18 cellular contexts compared by ENCODE assay signal in the genomic region with DNA sequence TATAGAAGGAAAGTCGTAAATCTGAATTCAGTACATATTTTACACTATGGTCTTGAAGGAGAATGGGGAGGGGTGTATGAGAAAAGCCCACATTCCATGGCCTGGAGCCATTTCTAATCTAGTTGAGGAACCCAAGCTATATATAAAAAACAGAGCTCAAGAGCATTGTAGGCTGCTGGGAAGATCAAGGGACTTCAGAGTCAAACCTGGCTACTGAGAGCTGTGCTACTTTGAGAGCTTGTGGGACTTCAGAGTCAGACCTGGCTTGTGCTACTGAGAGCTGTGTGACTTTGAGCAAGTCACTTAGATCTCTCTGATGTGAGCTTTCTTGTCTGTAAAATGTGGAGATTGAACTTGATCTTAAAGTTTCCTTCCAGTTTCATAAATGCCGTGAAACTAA. TPM values are rescaled to one million over a fixed set of nuclear protein-coding genes. Genes with fewer than 3 reads are reported as not detected.
A peak's percentile ranks its signal among the peaks of the same experiment; 100 is the strongest.
DNase-seq lines count a peak whose midpoint lies in the region; ATAC-seq and TF ChIP-seq lines count a peak whose summit lies in the region.
"Had no signal": no experiment of that assay in that cellular context is flagged by ENCODE, and none has a peak within 500 bp of the region (broad histone marks: within the 10 kb centered on the region; RNA-seq: fewer than 3 reads in every experiment).

No MANE protein-coding gene starts in this region.

- H3K27ac Mint-ChIP-seq in activated CD4-positive, alpha-beta memory T cell treated with anti-CD3 and anti-CD28 coated beads for 36 hours, result no peak overlapping the region
- no peak overlapping the region for H3K27ac Mint-ChIP-seq in activated CD4-positive, alpha-beta memory T cell treated with anti-CD3 and anti-CD28 coated beads, Interleukin-2, amount 10 ng/mL, durations not matched to agents 7 days and 5 days
- H3K27ac Mint-ChIP-seq in mesothelial cell of epicardium (peak overlapping the region; percentile 80), natural killer cell (no peak overlapping the region)
- H3K27ac Mint-ChIP-seq: GM23338, H9 had no signal

- H3K4me3 Mint-ChIP-seq in activated CD4-positive, alpha-beta memory T cell treated with anti-CD3 and anti-CD28 coated beads for 36 hours, result no peak overlapping the region
- H3K4me3 Mint-ChIP-seq in activated CD4-positive, alpha-beta memory T cell treated with anti-CD3 and anti-CD28 coated beads, Interleukin-2, amount 10 ng/mL, durations not matched to agents 7 days and 5 days, result no peak overlapping the region
- no peak overlapping the region for H3K4me3 Mint-ChIP-seq in mesothelial cell of epicardium
- H3K4me3 Mint-ChIP-seq in natural killer cell, result no peak overlapping the region
- H3K4me3 Mint-ChIP-seq: CD4-positive, alpha-beta memory T cell; GM23338; H9 had no signal

- H3K4me3 ChIP-seq in SK-N-MC, result peak overlapping the region; percentile 46; the same call in 1 of the 2 replicates
- H3K4me3 ChIP-seq: GM12878, GM23338 had no signal

- TF ChIP-seq CTCF in mesothelial cell of epicardium (IDR thresholded peaks at IDR 0.05; ENCODE audit: unreplicated experiment), result no peak
- no peak for TF ChIP-seq CTCF in natural killer cell (IDR thresholded peaks at IDR 0.05)

- peak overlapping the region; percentile 39 for H3K27ac ChIP-seq in SK-N-MC

- H3K36me3 Mint-ChIP-seq in activated CD4-positive, alpha-beta memory T cell treated with anti-CD3 and anti-CD28 coated beads for 36 hours, result no peaks in the 10 kb centered on the region
- H3K36me3 Mint-ChIP-seq in activated CD4-positive, alpha-beta memory T cell treated with anti-CD3 and anti-CD28 coated beads, Interleukin-2, amount 10 ng/mL, durations not matched to agents 7 days and 5 days (ENCODE audit: low read depth), result no peaks in the 10 kb centered on the region
- no peaks in the 10 kb centered on the region for H3K36me3 Mint-ChIP-seq in mesothelial cell of epicardium
- no peaks in the 10 kb centered on the region for H3K36me3 Mint-ChIP-seq in natural killer cell
- H3K36me3 Mint-ChIP-seq: CD4-positive, alpha-beta memory T cell had no signal

- no peaks in the 10 kb centered on the region for H3K27me3 Mint-ChIP-seq in activated CD4-positive, alpha-beta memory T cell treated with anti-CD3 and anti-CD28 coated beads for 36 hours
- H3K27me3 Mint-ChIP-seq in activated CD4-positive, alpha-beta memory T cell treated with anti-CD3 and anti-CD28 coated beads, Interleukin-2, amount 10 ng/mL, durations not matched to agents 7 days and 5 days, result no peaks in the 10 kb centered on the region
- H3K27me3 Mint-ChIP-seq in mesothelial cell of epicardium (ENCODE audit: low read depth), result no peaks in the 10 kb centered on the region
- no peaks in the 10 kb centered on the region for H3K27me3 Mint-ChIP-seq in natural killer cell (ENCODE audit: low read depth in 2 of 2)

- no peak overlapping the region for H3K9ac ChIP-seq in SK-N-MC (ENCODE audit: insufficient read length)

- intact Hi-C loops in activated CD4-positive, alpha-beta memory T cell treated with anti-CD3 and anti-CD28 coated beads for 36 hours (cut with micrococcal nuclease), result no loop called here
- intact Hi-C loops in natural killer cell (cut with micrococcal nuclease), result no loop called here

- H3K9me3 Mint-ChIP-seq in activated CD4-positive, alpha-beta memory T cell treated with anti-CD3 and anti-CD28 coated beads for 36 hours, result no peaks in the 10 kb centered on the region
- H3K9me3 Mint-ChIP-seq in activated CD4-positive, alpha-beta memory T cell treated with anti-CD3 and anti-CD28 coated beads, Interleukin-2, amount 10 ng/mL, durations not matched to agents 7 days and 5 days, result no peaks in the 10 kb centered on the region
- no peaks in the 10 kb centered on the region for H3K9me3 Mint-ChIP-seq in mesothelial cell of epicardium
- H3K9me3 Mint-ChIP-seq in natural killer cell, result no peaks in the 10 kb centered on the region
- H3K9me3 Mint-ChIP-seq: CD4-positive, alpha-beta memory T cell; GM23338; H9 had no signal

- POLR2A ChIA-PET in activated CD4-positive, alpha-beta memory T cell treated with anti-CD3 and anti-CD28 coated beads for 36 hours (lab: Charles Lee), result no interaction called here
- POLR2A ChIA-PET in activated CD4-positive, alpha-beta memory T cell treated with anti-CD3 and anti-CD28 coated beads, Interleukin-2, amount 10 ng/mL, durations not matched to agents 7 days and 5 days (lab: Charles Lee), result no interaction called here

- H3K4me1 Mint-ChIP-seq in activated CD4-positive, alpha-beta memory T cell treated with anti-CD3 and anti-CD28 coated beads for 36 hours (ENCODE audit: low read depth), result no peaks in the 10 kb centered on the region
- H3K4me1 Mint-ChIP-seq in activated CD4-positive, alpha-beta memory T cell treated with anti-CD3 and anti-CD28 coated beads, Interleukin-2, amount 10 ng/mL, durations not matched to agents 7 days and 5 days, result no peaks in the 10 kb centered on the region
- H3K4me1 Mint-ChIP-seq in mesothelial cell of epicardium (peaks cover 16% of the 10 kb centered on the region), natural killer cell (no peaks in the 10 kb centered on the region)
- H3K4me1 Mint-ChIP-seq: GM23338, H9 had no signal

- no peaks in the 10 kb centered on the region for H3K36me3 ChIP-seq in SK-N-MC (ENCODE audit: insufficient read depth, low read length)

- CTCF ChIA-PET in activated CD4-positive, alpha-beta memory T cell treated with anti-CD3 and anti-CD28 coated beads for 36 hours (lab: Charles Lee), result no interaction called here
- CTCF ChIA-PET in activated CD4-positive, alpha-beta memory T cell treated with anti-CD3 and anti-CD28 coated beads, Interleukin-2, amount 10 ng/mL, durations not matched to agents 7 days and 5 days (lab: Charles Lee), result interaction anchor here (1.1 kb wide), 1 partner anchor 187 kb away, joined by 3 read pairs; no protein-coding TSS in a partner anchor

- no peaks in the 10 kb centered on the region for H3K9me3 ChIP-seq in SK-N-MC (ENCODE audit: low read depth, low read length)

- DNase-seq in activated CD4-positive, alpha-beta memory T cell treated with anti-CD3 and anti-CD28 coated beads for 36 hours, result peak; percentile 9
- no peak for DNase-seq in activated CD4-positive, alpha-beta memory T cell treated with anti-CD3 and anti-CD28 coated beads, Interleukin-2, amount 10 ng/mL, durations not matched to agents 7 days and 5 days
- DNase-seq in SK-N-MC (ENCODE audit: low read depth, low spot score) (no peak), mesothelial cell of epicardium (ENCODE audit: low spot score in 2 of 2, unreplicated experiment in 2 of 2) (no peak), natural killer cell (no peak)
- DNase-seq: C1 segment of cervical spinal cord; Calu3; CD4-positive, alpha-beta memory T cell; COR-L47; DMS53; DMS79 treated with DMSO at 0.1 percent for 48 hours; EL; GDM1; H9 had no signal

- no peak for ATAC-seq in natural killer cell
- ATAC-seq in HG02798 (IDR thresholded peaks at IDR 0.05; ENCODE audit: poor library complexity, unreplicated experiment), result no peak
- ATAC-seq: GM12878, GM23338, HCT116 had no signal

RNA-seq across cellular contexts. Expression of gene TBK1, which starts 58.8 kb away (rescaled TPM):
- 10 to 100 TPM; 21.7 to 23.4 TPM for total RNA-seq in activated CD4-positive, alpha-beta memory T cell treated with anti-CD3 and anti-CD28 coated beads for 36 hours
- total RNA-seq in activated CD4-positive, alpha-beta memory T cell treated with anti-CD3 and anti-CD28 coated beads, Interleukin-2, amount 10 ng/mL, durations not matched to agents 7 days and 5 days, result 10 to 100 TPM; 34.1 to 36.0 TPM
- total RNA-seq in mesothelial cell of epicardium (21.9 to 25.5 TPM (median 25.2 TPM) in 3 replicates), natural killer cell (10 to 100 TPM; 48.4 to 57.1 (median 48.8) TPM)
